16 cellular contexts compared by ENCODE assay signal in genomic region chr2:168182850-168183249, GRCh38.
DNase-seq lines count a peak whose midpoint lies in the region; ATAC-seq, FAIRE-seq and TF ChIP-seq lines count a peak whose summit lies in the region.
"Had no signal": no experiment of that assay in that cellular context is flagged by ENCODE, and none has a peak within 500 bp of the region (broad histone marks: within the 10 kb centered on the region; RNA-seq: fewer than 3 reads in every experiment).

No MANE protein-coding gene starts in this region.

- no peak for FAIRE-seq in HepG2 (lab: Jason Lieb, UNC)
- FAIRE-seq: GM12892, H1 had no signal

- H3K9ac ChIP-seq in HepG2 (ENCODE audit: insufficient read depth, low read depth, low read length): no peak overlapping the region
- H3K9ac ChIP-seq: KMS-11 had no signal

- no peaks in the 10 kb centered on the region for H3K27me3 ChIP-seq in HepG2 (ENCODE audit: control insufficient read depth in 1 of 2, insufficient read depth in 2 of 2, low read length in 2 of 2)
- H3K27me3 ChIP-seq in right lobe of liver: no peaks in the 10 kb centered on the region
- no peaks in the 10 kb centered on the region for H3K27me3 ChIP-seq in RWPE2 (ENCODE audit: insufficient read depth, poor library complexity, severe bottlenecking)
- no peaks in the 10 kb centered on the region for H3K27me3 ChIP-seq in foreskin keratinocyte
- H3K27me3 ChIP-seq: MG63 had no signal

- in situ Hi-C loops in HepG2 (cut with HindIII; ENCODE audit: extremely low pct_ligation_motif_present, low pct_unique_long_range_greater_than_20kb): no loop called here

- H3K27ac ChIP-seq in HepG2 (ENCODE audit: extremely low read length, insufficient read depth, low read length) (peak overlapping the region; percentile 28), right lobe of liver (no peak overlapping the region), RWPE2 (ENCODE audit: poor library complexity, severe bottlenecking) (peak overlapping the region; percentile 61), foreskin keratinocyte (no peak overlapping the region), substantia nigra (ENCODE audit: low read depth, low read length, poor library complexity, severe bottlenecking) (peak overlapping the region; percentile 61)
- H3K27ac ChIP-seq: KMS-11 had no signal

- no peak for TF ChIP-seq CTCF in HepG2 (CRISPR knock-in tag; IDR thresholded peaks at IDR 0.05)
- TF ChIP-seq CTCF in right lobe of liver (IDR thresholded peaks at IDR 0.05): no peak
- TF ChIP-seq CTCF in RWPE2 (IDR thresholded peaks at IDR 0.05; ENCODE audit: poor library complexity, severe bottlenecking): no peak
- TF ChIP-seq CTCF in foreskin keratinocyte (conservative IDR thresholded peaks at IDR 0.05): no peak

- H3K4me3 ChIP-seq in HepG2 (replicated peaks in 1 of 3; ENCODE audit: insufficient read depth in 1 of 3, low read depth in 2 of 3, low read length in 3 of 3) (no peak overlapping the region), right lobe of liver (no peak overlapping the region), RWPE2 (ENCODE audit: severe bottlenecking) (no peak overlapping the region)
- H3K4me3 ChIP-seq: MG63 had no signal

- no peaks in the 10 kb centered on the region for H4K20me1 ChIP-seq in HepG2 (ENCODE audit: insufficient read depth, low read length)

- POLR2A ChIA-PET in HepG2 (lab: Yijun Ruan, JAX): interaction anchor here (0.8 to 3.0 kb wide), 4 partner anchors 8 to 64 kb away, joined by 3 to 59 read pairs (median 3); partner anchors contain the start of gene STK39

- no peak for TF ChIP-seq RAD21 in HepG2 (CRISPR knock-in tag; IDR thresholded peaks at IDR 0.05)

- H3K9me3 ChIP-seq in HepG2 (ENCODE audit: low read length): no peaks in the 10 kb centered on the region
- no peaks in the 10 kb centered on the region for H3K9me3 ChIP-seq in right lobe of liver
- H3K9me3 ChIP-seq in RWPE2 (ENCODE audit: severe bottlenecking): no peaks in the 10 kb centered on the region
- H3K9me3 ChIP-seq: Caco-2, MG63 had no signal

- ATAC-seq in HepG2 (no peak), right lobe of liver (no peak), RWPE2 (ENCODE audit: low read depth) (peak; percentile 79), foreskin keratinocyte (peak; percentile 51)

- H2AFZ ChIP-seq in HepG2 (ENCODE audit: low read length): no peak overlapping the region

- H3K36me3 ChIP-seq in HepG2 (replicated peaks in 1 of 2; ENCODE audit: control insufficient read depth in 1 of 2, insufficient read depth in 2 of 2, low read length in 2 of 2): peaks cover 0 to 12% of the 10 kb centered on the region in 2 experiments; a peak in 4 of 5 replicates
- H3K36me3 ChIP-seq in right lobe of liver: no peaks in the 10 kb centered on the region
- peaks cover 16% of the 10 kb centered on the region for H3K36me3 ChIP-seq in RWPE2 (ENCODE audit: low read depth)

- TF ChIP-seq POLR2A in HepG2 (IDR thresholded peaks at IDR 0.05; ENCODE audit: insufficient read depth in 1 of 2, low read depth in 2 of 2, low read length in 2 of 2): no peak
- TF ChIP-seq POLR2A in right lobe of liver (IDR thresholded peaks at IDR 0.05): no peak

- peaks cover 62% of the 10 kb centered on the region for H3K79me2 ChIP-seq in HepG2 (ENCODE audit: insufficient read depth, low read length)

- no peak overlapping the region for H3K4me2 ChIP-seq in HepG2 (ENCODE audit: low read depth, low read length)
- H3K4me2 ChIP-seq: KMS-11 had no signal

- WGBS in HepG2 (ENCODE audit: low lambda C conversion rate): 96% methylated on average over 3 of the region's 3 CpGs
- 75% methylated on average over 3 of the region's 3 CpGs for WGBS in right lobe of liver (ENCODE audit: insufficient coverage, low coverage, low lambda C conversion rate, missing lambda C conversion rate)

- DNase-seq in HepG2 (ENCODE audit: low spot score) (no peak), right lobe of liver (no peak), RWPE2 (ENCODE audit: low spot score) (no peak), foreskin keratinocyte (peak; percentile 43 to 57), substantia nigra (lab: John Stamatoyannopoulos, UW) (no peak), NCI-H2196 (lab: John Stamatoyannopoulos, UW; ENCODE audit: unreplicated experiment) (no peak)
- DNase-seq in activated CD8-positive, alpha-beta memory T cell treated with anti-CD3 and anti-CD28 coated beads, Interleukin-2, amount 50 U/mL, for 48 hours: no peak
- DNase-seq in activated naive CD4-positive, alpha-beta T cell treated with Interleukin-2 at 50 U/mL for 16 hours: no peak
- DNase-seq: Caco-2, DMS153, MG63, NCI-H1092, NCI-H2081 had no signal

- no TSS peak for BruUV-seq in HepG2 (replicated peaks; lab: Mats Ljungman, UMichigan)

- intact Hi-C loops in HepG2 (cut with micrococcal nuclease; ENCODE audit: unreplicated experiment): loop anchor here (2.0 kb wide), 1 partner anchor 64 kb away; the partner anchor contains the start of gene STK39
- intact Hi-C loops in right lobe of liver (cut with DNase I): no loop called here

- peaks cover 100% of the 10 kb centered on the region for H3K4me1 ChIP-seq in HepG2 (ENCODE audit: insufficient read depth, low read length)
- H3K4me1 ChIP-seq in right lobe of liver: no peaks in the 10 kb centered on the region
- peaks cover 60% of the 10 kb centered on the region for H3K4me1 ChIP-seq in RWPE2 (ENCODE audit: insufficient read depth, poor library complexity, severe bottlenecking)
- H3K4me1 ChIP-seq in foreskin keratinocyte: peaks cover 29% of the 10 kb centered on the region

- no peak for TF ChIP-seq EP300 in HepG2 (IDR thresholded peaks at IDR 0.05; ENCODE audit: low read depth in 2 of 2, low read length in 2 of 2)
- no peak for TF ChIP-seq EP300 in HepG2 (CRISPR knock-in tag; IDR thresholded peaks at IDR 0.05; ENCODE audit: borderline replicate concordance)

- CTCF ChIA-PET in HepG2 (lab: Yijun Ruan, JAX; ENCODE audit: low intra/inter-chr PET ratio, low total read pairs): no interaction called here

TF ChIP-seq in HepG2, 621 proteins besides CTCF, POLR2A, EP300 and RAD21:
- no peak for TF ChIP-seq ZFP41 (CRISPR knock-in tag; IDR thresholded peaks at IDR 0.05; ENCODE audit: borderline replicate concordance)
- 0 out of 4 replicates have a peak, but pooled peaks of 1 of the 2 experiments have one; percentile 2 for TF ChIP-seq MAFK (conservative IDR thresholded peaks at IDR 0.05 in 1 of 2, IDR thresholded peaks at IDR 0.05 in 1 of 2; ENCODE audit: low read length in 2 of 2)
TF ChIP-seq in HepG2: peak in this region for 1.

Comparison
In these comparisons a context has a peak if more than half of its experiments do, and no peak if none do; other contexts are left out.
1. H3K27ac ChIP-seq: peak in HepG2 (single experiment), RWPE2 (single experiment) and substantia nigra (single experiment); none in right lobe of liver (0 of 3) and foreskin keratinocyte (single experiment).
2. ATAC-seq: peak in RWPE2 (single experiment) and foreskin keratinocyte (single experiment); none in HepG2 (single experiment) and right lobe of liver (0 of 4).
3. DNase-seq: peak in foreskin keratinocyte (2 of 2); none in HepG2 (single experiment), right lobe of liver (0 of 3), RWPE2 (single experiment), substantia nigra (0 of 49), NCI-H2196 (single experiment), activated CD8-positive, alpha-beta memory T cell treated with anti-CD3 and anti-CD28 coated beads, Interleukin-2, amount 50 U/mL, for 48 hours (single experiment) and activated naive CD4-positive, alpha-beta T cell treated with Interleukin-2 at 50 U/mL for 16 hours (single experiment).